1 cellular context compared by ENCODE assay signal in the genomic region with DNA sequence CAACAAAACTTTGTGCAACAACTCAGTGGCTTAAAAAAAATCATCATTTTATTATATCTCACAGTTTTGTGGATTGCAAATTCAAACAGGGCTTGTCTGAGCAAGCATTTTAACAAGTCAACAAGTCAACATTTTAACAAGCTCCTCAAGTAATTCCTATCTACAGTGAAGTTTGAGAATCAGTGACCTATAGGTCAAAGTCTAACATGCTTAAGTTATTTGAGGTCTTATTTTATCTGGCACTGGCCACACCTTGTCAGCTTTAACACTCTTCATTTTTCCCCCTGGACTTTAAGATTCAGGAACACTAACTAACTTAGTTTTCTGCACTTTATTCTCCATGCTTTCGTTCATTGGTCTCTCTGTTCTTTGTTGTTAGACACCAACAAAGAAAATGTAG.
TF ChIP-seq lines count a peak whose summit lies in the region.

No MANE protein-coding gene starts in this region.

TF ChIP-seq in GM23338, 12 proteins besides CTCF, POLR2A, EP300 and RAD21:
- no peak for TF ChIP-seq REST (IDR thresholded peaks at IDR 0.05; ENCODE audit: unreplicated experiment)
- TF ChIP-seq ZNF114 (CRISPR knock-in tag; IDR thresholded peaks at IDR 0.05): no peak
- TF ChIP-seq, protein P1, sequence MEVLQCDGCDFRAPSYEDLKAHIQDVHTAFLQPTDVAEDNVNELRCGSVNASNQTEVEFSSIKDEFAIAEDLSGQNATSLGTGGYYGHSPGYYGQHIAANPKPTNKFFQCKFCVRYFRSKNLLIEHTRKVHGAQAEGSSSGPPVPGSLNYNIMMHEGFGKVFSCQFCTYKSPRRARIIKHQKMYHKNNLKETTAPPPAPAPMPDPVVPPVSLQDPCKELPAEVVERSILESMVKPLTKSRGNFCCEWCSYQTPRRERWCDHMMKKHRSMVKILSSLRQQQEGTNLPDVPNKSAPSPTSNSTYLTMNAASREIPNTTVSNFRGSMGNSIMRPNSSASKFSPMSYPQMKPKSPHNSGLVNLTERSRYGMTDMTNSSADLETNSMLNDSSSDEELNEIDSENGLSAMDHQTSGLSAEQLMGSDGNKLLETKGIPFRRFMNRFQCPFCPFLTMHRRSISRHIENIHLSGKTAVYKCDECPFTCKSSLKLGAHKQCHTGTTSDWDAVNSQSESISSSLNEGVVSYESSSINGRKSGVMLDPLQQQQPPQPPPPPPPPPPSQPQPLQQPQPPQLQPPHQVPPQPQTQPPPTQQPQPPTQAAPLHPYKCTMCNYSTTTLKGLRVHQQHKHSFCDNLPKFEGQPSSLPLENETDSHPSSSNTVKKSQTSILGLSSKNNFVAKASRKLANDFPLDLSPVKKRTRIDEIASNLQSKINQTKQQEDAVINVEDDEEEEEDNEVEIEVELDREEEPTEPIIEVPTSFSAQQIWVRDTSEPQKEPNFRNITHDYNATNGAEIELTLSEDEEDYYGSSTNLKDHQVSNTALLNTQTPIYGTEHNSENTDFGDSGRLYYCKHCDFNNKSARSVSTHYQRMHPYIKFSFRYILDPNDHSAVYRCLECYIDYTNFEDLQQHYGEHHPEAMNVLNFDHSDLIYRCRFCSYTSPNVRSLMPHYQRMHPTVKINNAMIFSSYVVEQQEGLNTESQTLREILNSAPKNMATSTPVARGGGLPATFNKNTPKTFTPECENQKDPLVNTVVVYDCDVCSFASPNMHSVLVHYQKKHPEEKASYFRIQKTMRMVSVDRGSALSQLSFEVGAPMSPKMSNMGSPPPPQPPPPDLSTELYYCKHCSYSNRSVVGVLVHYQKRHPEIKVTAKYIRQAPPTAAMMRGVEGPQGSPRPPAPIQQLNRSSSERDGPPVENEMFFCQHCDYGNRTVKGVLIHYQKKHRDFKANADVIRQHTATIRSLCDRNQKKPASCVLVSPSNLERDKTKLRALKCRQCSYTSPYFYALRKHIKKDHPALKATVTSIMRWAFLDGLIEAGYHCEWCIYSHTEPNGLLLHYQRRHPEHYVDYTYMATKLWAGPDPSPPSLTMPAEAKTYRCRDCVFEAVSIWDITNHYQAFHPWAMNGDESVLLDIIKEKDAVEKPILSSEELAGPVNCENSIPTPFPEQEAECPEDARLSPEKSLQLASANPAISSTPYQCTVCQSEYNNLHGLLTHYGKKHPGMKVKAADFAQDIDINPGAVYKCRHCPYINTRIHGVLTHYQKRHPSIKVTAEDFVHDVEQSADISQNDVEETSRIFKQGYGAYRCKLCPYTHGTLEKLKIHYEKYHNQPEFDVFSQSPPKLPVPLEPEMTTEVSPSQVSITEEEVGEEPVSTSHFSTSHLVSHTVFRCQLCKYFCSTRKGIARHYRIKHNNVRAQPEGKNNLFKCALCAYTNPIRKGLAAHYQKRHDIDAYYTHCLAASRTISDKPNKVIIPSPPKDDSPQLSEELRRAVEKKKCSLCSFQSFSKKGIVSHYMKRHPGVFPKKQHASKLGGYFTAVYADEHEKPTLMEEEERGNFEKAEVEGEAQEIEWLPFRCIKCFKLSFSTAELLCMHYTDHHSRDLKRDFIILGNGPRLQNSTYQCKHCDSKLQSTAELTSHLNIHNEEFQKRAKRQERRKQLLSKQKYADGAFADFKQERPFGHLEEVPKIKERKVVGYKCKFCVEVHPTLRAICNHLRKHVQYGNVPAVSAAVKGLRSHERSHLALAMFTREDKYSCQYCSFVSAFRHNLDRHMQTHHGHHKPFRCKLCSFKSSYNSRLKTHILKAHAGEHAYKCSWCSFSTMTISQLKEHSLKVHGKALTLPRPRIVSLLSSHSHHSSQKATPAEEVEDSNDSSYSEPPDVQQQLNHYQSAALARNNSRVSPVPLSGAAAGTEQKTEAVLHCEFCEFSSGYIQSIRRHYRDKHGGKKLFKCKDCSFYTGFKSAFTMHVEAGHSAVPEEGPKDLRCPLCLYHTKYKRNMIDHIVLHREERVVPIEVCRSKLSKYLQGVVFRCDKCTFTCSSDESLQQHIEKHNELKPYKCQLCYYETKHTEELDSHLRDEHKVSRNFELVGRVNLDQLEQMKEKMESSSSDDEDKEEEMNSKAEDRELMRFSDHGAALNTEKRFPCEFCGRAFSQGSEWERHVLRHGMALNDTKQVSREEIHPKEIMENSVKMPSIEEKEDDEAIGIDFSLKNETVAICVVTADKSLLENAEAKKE (CRISPR knock-in tag; IDR thresholded peaks at IDR 0.05): no peak
- TF ChIP-seq ZNF331 (CRISPR knock-in tag; IDR thresholded peaks at IDR 0.05; ENCODE audit: low read depth): no peak
- no peak for TF ChIP-seq EZH2phosphoT487 (IDR thresholded peaks at IDR 0.05; ENCODE audit: unreplicated experiment)
- TF ChIP-seq EZH2 (IDR thresholded peaks at IDR 0.05; ENCODE audit: low read depth, unreplicated experiment): no peak
- TF ChIP-seq NANOG (IDR thresholded peaks at IDR 0.05; ENCODE audit: borderline replicate concordance): no peak
- no peak for TF ChIP-seq POLR2AphosphoS5 (IDR thresholded peaks at IDR 0.05; ENCODE audit: low read depth)
- TF ChIP-seq ETS1 (IDR thresholded peaks at IDR 0.05): no peak
- no peak for TF ChIP-seq JUNB (IDR thresholded peaks at IDR 0.05; ENCODE audit: unreplicated experiment)
- no peak for TF ChIP-seq CREB1 (CRISPR knock-in tag; IDR thresholded peaks at IDR 0.05; ENCODE audit: low read depth)
- no peak for TF ChIP-seq STAT1 (IDR thresholded peaks at IDR 0.05; ENCODE audit: unreplicated experiment)
TF ChIP-seq in GM23338: peak in this region for 0.
